13 cellular contexts compared by ENCODE assay signal in the genomic region with DNA sequence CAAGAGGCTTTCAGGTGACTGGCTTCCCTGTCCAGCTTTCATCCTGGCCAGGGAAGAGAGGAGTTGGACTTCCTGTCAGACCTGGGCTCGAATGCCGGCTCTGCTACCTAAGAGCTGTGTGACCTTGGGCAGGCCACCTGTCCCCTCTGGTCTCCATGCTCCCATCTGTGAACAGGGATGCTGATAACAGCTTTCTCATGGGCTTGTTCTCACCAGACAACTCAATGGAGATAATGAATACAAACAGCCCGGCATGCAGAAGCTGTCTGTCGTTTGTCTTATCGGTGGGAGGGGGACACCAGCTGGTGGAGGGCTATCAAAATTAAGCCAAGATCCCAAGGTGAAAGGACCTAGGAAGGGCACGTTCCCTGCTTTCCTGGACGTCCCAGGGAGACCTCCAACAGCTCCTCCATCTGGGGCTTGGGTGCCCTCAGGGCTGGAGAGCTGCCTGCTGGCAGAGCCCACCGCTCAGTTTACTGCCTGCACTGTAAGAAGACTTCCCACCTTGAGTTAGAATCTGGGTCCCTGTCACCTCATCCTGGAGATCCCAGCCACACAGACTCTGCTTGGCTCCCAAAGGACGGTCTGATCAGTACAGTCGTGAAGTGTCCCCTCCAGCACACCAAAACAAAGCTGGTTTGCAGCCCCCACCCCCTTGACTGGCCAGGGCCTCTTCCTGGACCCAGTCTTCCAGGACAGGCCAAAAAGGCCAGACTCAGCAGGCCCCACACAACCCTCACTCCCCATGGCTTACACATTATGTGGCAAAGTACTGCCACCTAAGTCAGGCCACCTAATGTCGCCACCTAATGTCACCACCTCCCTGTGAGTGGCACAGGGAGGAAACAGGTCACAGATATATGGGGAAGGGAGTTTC. TPM values are rescaled to one million over a fixed set of nuclear protein-coding genes. Genes with fewer than 3 reads are reported as not detected.
DNase-seq lines count a peak whose midpoint lies in the region; ATAC-seq, FAIRE-seq and TF ChIP-seq lines count a peak whose summit lies in the region.
"Had no signal": no experiment of that assay in that cellular context is flagged by ENCODE, and none has a peak within 500 bp of the region (broad histone marks: within the 10 kb centered on the region; RNA-seq: fewer than 3 reads in every experiment).

No MANE protein-coding gene starts in this region.

- H3K27me3 ChIP-seq in esophagus muscularis mucosa (no peaks in the 10 kb centered on the region), prostate gland (replicated peaks; ENCODE audit: insufficient read depth) (no peaks in the 10 kb centered on the region), small intestine (ENCODE audit: control insufficient read depth in 2 of 2, insufficient read depth in 2 of 2, low read length in 2 of 2) (no peaks in the 10 kb centered on the region)

- no peak for TF ChIP-seq POLR2A in GM12891 (IDR thresholded peaks at IDR 0.05; ENCODE audit: low read depth, low read length)
- no peak for TF ChIP-seq POLR2A in esophagus muscularis mucosa (IDR thresholded peaks at IDR 0.05; ENCODE audit: low read depth)
- no peak for TF ChIP-seq POLR2A in prostate gland (IDR thresholded peaks at IDR 0.05)

- H3K4me3 Mint-ChIP-seq in T-helper 17 cell, result no peak overlapping the region
- H3K4me3 Mint-ChIP-seq: activated CD8-positive, alpha-beta T cell treated with anti-CD3 and anti-CD28 coated beads for 36 hours; CD8-positive, alpha-beta memory T cell; effector memory CD8-positive, alpha-beta T cell; T-cell had no signal

- H3K4me3 ChIP-seq in esophagus muscularis mucosa, result no peak overlapping the region
- no peak overlapping the region for H3K4me3 ChIP-seq in prostate gland
- no peak overlapping the region for H3K4me3 ChIP-seq in small intestine (ENCODE audit: low read depth in 1 of 2, low read length in 2 of 2)

- no peaks in the 10 kb centered on the region for H3K27me3 Mint-ChIP-seq in T-helper 17 cell
- H3K27me3 Mint-ChIP-seq: activated CD8-positive, alpha-beta T cell treated with anti-CD3 and anti-CD28 coated beads for 36 hours; CD8-positive, alpha-beta memory T cell; effector memory CD8-positive, alpha-beta T cell; T-cell had no signal

- H3K27ac ChIP-seq in esophagus muscularis mucosa (replicated peaks in 1 of 4), result peak overlapping the region; percentile 26 to 91 (median 69)
- H3K27ac ChIP-seq in prostate gland, result peak overlapping the region in 1 of 2 donors; percentile 28
- H3K27ac ChIP-seq in small intestine (ENCODE audit: low read depth in 1 of 2, low read length in 1 of 2), result no peak overlapping the region
- H3K27ac ChIP-seq: parathyroid adenoma had no signal

- H3K27ac Mint-ChIP-seq in T-helper 17 cell, result peak overlapping the region; percentile 27
- H3K27ac Mint-ChIP-seq: activated CD8-positive, alpha-beta T cell treated with anti-CD3 and anti-CD28 coated beads for 36 hours; effector memory CD8-positive, alpha-beta T cell; T-cell had no signal

- TF ChIP-seq CTCF in esophagus muscularis mucosa (IDR thresholded peaks at IDR 0.05) (no peak), prostate gland (IDR thresholded peaks at IDR 0.05) (no peak)

- no peaks in the 10 kb centered on the region for H3K36me3 Mint-ChIP-seq in T-helper 17 cell (ENCODE audit: low read depth)
- H3K36me3 Mint-ChIP-seq: T-cell had no signal

- peaks cover 0 to 74% (median 58%) of the 10 kb centered on the region in 4 donors for H3K36me3 ChIP-seq in esophagus muscularis mucosa
- H3K36me3 ChIP-seq in prostate gland, result no peaks in the 10 kb centered on the region
- peaks cover 0 to 3% of the 10 kb centered on the region in 2 donors for H3K36me3 ChIP-seq in small intestine (ENCODE audit: control insufficient read depth in 2 of 2, insufficient read depth in 2 of 2, low read length in 2 of 2)

- 80% methylated on average over 5 of the region's 11 CpGs for WGBS in esophagus muscularis mucosa
- 83% methylated on average over 11 of the region's 11 CpGs for WGBS in prostate gland
- WGBS in small intestine, 3 donors, result 69 to 75% (median 75%) methylated on average over 11 of the region's 11 CpGs

- FAIRE-seq in GM12891 (lab: Jason Lieb, UNC) (no peak), small intestine (lab: Jason Lieb, UNC) (no peak)

- H3K4me1 ChIP-seq in esophagus muscularis mucosa (peaks cover 25 to 78% (median 47%) of the 10 kb centered on the region in 4 donors), prostate gland (replicated peaks) (no peaks in the 10 kb centered on the region), small intestine (ENCODE audit: control insufficient read depth in 2 of 2, insufficient read depth in 1 of 2, low read depth in 1 of 2, low read length in 1 of 2) (no peaks in the 10 kb centered on the region)
- H3K4me1 ChIP-seq: parathyroid adenoma had no signal

- no peaks in the 10 kb centered on the region for H3K9me3 ChIP-seq in T-helper 17 cell (ENCODE audit: control insufficient read depth, low read length, poor library complexity, severe bottlenecking)
- H3K9me3 ChIP-seq in esophagus muscularis mucosa, result no peaks in the 10 kb centered on the region
- H3K9me3 ChIP-seq in prostate gland, result no peaks in the 10 kb centered on the region
- H3K9me3 ChIP-seq in small intestine (ENCODE audit: control insufficient read depth, low read depth), result no peaks in the 10 kb centered on the region

- DNase-seq in GM12891 (ENCODE audit: insufficient read length, low spot score), result peak; percentile 4
- peak in 1 of 3 donors; percentile 4 for DNase-seq in T-helper 17 cell
- DNase-seq in esophagus muscularis mucosa (ENCODE audit: extremely low spot score), result no peak
- peak; percentile 2 for DNase-seq in prostate gland (ENCODE audit: low spot score)
- no peak for DNase-seq in NCI-H2196 treated with DMSO at 0.1 percent for 48 hours (lab: John Stamatoyannopoulos, UW; ENCODE audit: unreplicated experiment)
- no peak for DNase-seq in small intestine
- DNase-seq: effector memory CD8-positive, alpha-beta T cell; stimulated activated CD4-positive, alpha-beta T cell treated with anti-CD3 and anti-CD28 coated beads, Interleukin-4, amount 100 ng/mL, for 4 hours had no signal

- peak; percentile 44 for ATAC-seq in T-helper 17 cell
- no peak for ATAC-seq in HG03097 (IDR thresholded peaks at IDR 0.05; ENCODE audit: low FRiP score, unreplicated experiment)
- ATAC-seq: effector memory CD8-positive, alpha-beta T cell; T-cell had no signal

- intact Hi-C loops in esophagus muscularis mucosa (cut with DNase I), result no loop called here
- intact Hi-C loops in prostate gland (cut with DNase I), result no loop called here

- peaks cover 3% of the 10 kb centered on the region for H3K4me1 Mint-ChIP-seq in T-helper 17 cell
- H3K4me1 Mint-ChIP-seq: CD8-positive, alpha-beta memory T cell; T-cell had no signal

- TF ChIP-seq EP300 in esophagus muscularis mucosa (IDR thresholded peaks at IDR 0.05), result no peak

TF ChIP-seq in GM12891, 5 proteins besides CTCF, POLR2A, EP300 and RAD21:
- no peak for TF ChIP-seq SPI1 (IDR thresholded peaks at IDR 0.05; ENCODE audit: low read depth, low read length)
- no peak for TF ChIP-seq TAF1 (IDR thresholded peaks at IDR 0.05; ENCODE audit: low read depth, low read length)
- TF ChIP-seq PAX5 (IDR thresholded peaks at IDR 0.05; ENCODE audit: insufficient read depth, low read length, severe bottlenecking), result no peak
TF ChIP-seq in GM12891: peak in this region for 0.

RNA-seq across cellular contexts. Expression of a gene that starts 40.9 kb away (rescaled TPM):
- polyA plus RNA-seq in GM12891 (2012; ENCODE audit: low read depth, missing spikeins), result 73.2 TPM
- total RNA-seq in T-helper 17 cell, result 10 to 100 TPM; 59.4 to 82.3 TPM
- total RNA-seq in esophagus muscularis mucosa, result 10 to 100 TPM; 19.5 to 42.2 (median 24.4) TPM
- total RNA-seq in prostate gland, result 10 to 100 TPM; 30.6 to 69.1 TPM
- 10 to 100 TPM; 35.3 to 71.5 (median 42.7) TPM for polyA plus RNA-seq in small intestine

RNA-seq across cellular contexts. Expression of a gene that starts 57.2 kb away (rescaled TPM):
- polyA plus RNA-seq in GM12891 (2012; ENCODE audit: low read depth, missing spikeins), result 0.06 TPM
- 1 to 10 TPM; 1.1 to 1.3 TPM for total RNA-seq in T-helper 17 cell
- total RNA-seq in esophagus muscularis mucosa, result 100 to 1,000 TPM; 100 to 156 (median 120) TPM
- total RNA-seq in prostate gland, result 10 to 100 TPM; 20.8 to 51.2 TPM
- polyA plus RNA-seq in small intestine, result 10 to 100 TPM in 2 of 3 donors, under 1 TPM in 1; 0.89 to 13.0 (median 10.5) TPM

Comparison
In these comparisons a context has a peak if more than half of its experiments do, and no peak if none do; other contexts are left out.
1. DNase-seq: peak in GM12891 (single experiment) and prostate gland (single experiment); none in esophagus muscularis mucosa (single experiment), NCI-H2196 treated with DMSO at 0.1 percent for 48 hours (single experiment) and small intestine (single experiment).
2. H3K27ac ChIP-seq: peak in esophagus muscularis mucosa (4 of 4); none in small intestine (0 of 2).
3. RNA of a gene that starts 57.2 kb away (total RNA-seq): 100 to 156 TPM in esophagus muscularis mucosa and 20.8 to 51.2 TPM in prostate gland; 1.1 to 1.3 TPM in T-helper 17 cell; every median in the first group is over 4 times any median in the second.